In genomic region chr16:2968368-2968737, GRCh38 we compare ENCODE assay signal across 2 cellular contexts.
TF ChIP-seq lines count a peak whose summit lies in the region.

No MANE protein-coding gene starts in this region.

TF ChIP-seq in SK-N-SH, 30 proteins besides CTCF, POLR2A, EP300 and RAD21:
- TF ChIP-seq REST (IDR thresholded peaks at IDR 0.05; ENCODE audit: low read depth, low read length): no peak
- no peak for TF ChIP-seq USF1 (IDR thresholded peaks at IDR 0.05; ENCODE audit: borderline replicate concordance, low read depth)
- TF ChIP-seq FOSL2 (IDR thresholded peaks at IDR 0.05; ENCODE audit: borderline replicate concordance, low read depth): no peak
- TF ChIP-seq USF2 (IDR thresholded peaks at IDR 0.05; ENCODE audit: borderline replicate concordance, low read depth, low read length): no peak
- no peak for TF ChIP-seq IRF3 (IDR thresholded peaks at IDR 0.05; ENCODE audit: low read depth, low read length)
- TF ChIP-seq MXI1 (IDR thresholded peaks at IDR 0.05; ENCODE audit: low read depth, low read length): no peak
- TF ChIP-seq ZBTB33 (IDR thresholded peaks at IDR 0.05; ENCODE audit: borderline replicate concordance, low read depth): no peak
- TF ChIP-seq PBX3 (IDR thresholded peaks at IDR 0.05): no peak
- TF ChIP-seq RCOR1 (IDR thresholded peaks at IDR 0.05; ENCODE audit: low read length): no peak
- no peak for TF ChIP-seq NRF1 (IDR thresholded peaks at IDR 0.05; ENCODE audit: low read depth, low read length)

TF ChIP-seq in SK-N-SH treated with all-trans-retinoic acid at 6 μM for 48 hours, 23 proteins besides CTCF, POLR2A, EP300 and RAD21 (continued from another document):
- TF ChIP-seq POU6F1 (CRISPR knock-in tag; IDR thresholded peaks at IDR 0.05; ENCODE audit: borderline replicate concordance, low read depth): no peak
- no peak for TF ChIP-seq ZFP30 (CRISPR knock-in tag; IDR thresholded peaks at IDR 0.05)
- no peak for TF ChIP-seq BACH2 (CRISPR knock-in tag; IDR thresholded peaks at IDR 0.05; ENCODE audit: borderline replicate concordance)
- TF ChIP-seq CSRNP3 (CRISPR knock-in tag; IDR thresholded peaks at IDR 0.05): no peak
